12 cellular contexts compared by ENCODE assay signal in the genomic region with DNA sequence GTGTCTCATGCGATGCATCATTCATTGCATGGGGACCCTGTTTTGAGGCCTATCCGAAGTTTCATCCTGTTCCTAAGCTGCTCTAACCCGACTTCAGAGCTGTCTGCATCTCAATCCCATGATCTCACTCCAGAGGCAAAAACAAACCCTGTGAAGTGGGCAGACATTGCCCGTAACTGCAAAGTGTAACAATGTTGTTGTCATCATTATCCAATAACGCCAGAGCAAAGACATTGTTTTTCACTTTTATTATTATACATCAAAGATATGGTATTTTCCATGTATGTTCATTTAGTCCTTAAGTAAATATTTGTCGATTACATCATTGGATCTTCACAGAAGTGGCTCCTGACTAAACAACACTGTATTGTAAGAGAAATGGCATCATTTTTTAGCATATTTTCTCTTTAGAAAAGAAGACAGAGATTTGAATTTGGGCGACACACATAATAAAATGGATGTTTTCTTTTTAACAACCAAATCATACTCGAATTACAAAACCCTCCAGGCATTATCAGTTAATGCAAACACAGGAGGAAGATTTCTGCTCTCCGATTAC.
DNase-seq lines count a peak whose midpoint lies in the region; ATAC-seq and TF ChIP-seq lines count a peak whose summit lies in the region.
"Had no signal": no experiment of that assay in that cellular context is flagged by ENCODE, and none has a peak within 500 bp of the region (broad histone marks: within the 10 kb centered on the region; RNA-seq: fewer than 3 reads in every experiment).

No MANE protein-coding gene starts in this region.

- H3K79me1 ChIP-seq in IMR-90 (ENCODE audit: low read depth in 1 of 2, low read length in 2 of 2), result 0 out of 4 replicates have a peak, but pooled peaks cover 0 to 4% of the 10 kb centered on the region in 2 experiments

- H4K8ac ChIP-seq in IMR-90 (ENCODE audit: low read depth in 2 of 2, low read length in 2 of 2), result peak overlapping the region; percentile 11 to 88; a peak in 3 of 4 replicates

- peak overlapping the region; percentile 88 for H3K4ac ChIP-seq in IMR-90 (ENCODE audit: low read depth, low read length)

- H3K27ac Mint-ChIP-seq in mesothelial cell of epicardium, result peak overlapping the region; percentile 92
- H3K27ac Mint-ChIP-seq: CD14-positive monocyte had no signal

- no peaks in the 10 kb centered on the region for H3K9me3 ChIP-seq in IMR-90 (ENCODE audit: control insufficient read depth, insufficient read depth, low read length)
- H3K9me3 ChIP-seq: ovary, testis had no signal

- BruUV-seq in IMR-90 (replicated peaks; lab: Mats Ljungman, UMichigan), result no TSS peak

- H3K27me3 Mint-ChIP-seq in mesothelial cell of epicardium (ENCODE audit: low read depth), result no peaks in the 10 kb centered on the region

- peak overlapping the region; percentile 62 for H3K27ac ChIP-seq in ACC112 (ENCODE audit: low read depth, low read length)
- H3K27ac ChIP-seq in IMR-90 (ENCODE audit: insufficient read depth, low read length), result peak overlapping the region; percentile 80
- H3K27ac ChIP-seq: ovary had no signal

- H2AK5ac ChIP-seq in IMR-90 (ENCODE audit: low read depth, low read length), result peak overlapping the region; percentile 96

- peak overlapping the region; percentile 87; the same call in 2 of the 3 replicates for H2BK15ac ChIP-seq in IMR-90 (ENCODE audit: low read depth, low read length)

- 0 out of 2 replicates have a peak overlapping the region, but pooled peaks have one; percentile 4 for H3K9ac ChIP-seq in IMR-90 (ENCODE audit: low read depth, low read length)

- H4K91ac ChIP-seq in IMR-90 (ENCODE audit: insufficient read depth, low read depth, low read length), result peak overlapping the region; percentile 86

- no peaks in the 10 kb centered on the region for H3K36me3 Mint-ChIP-seq in mesothelial cell of epicardium
- H3K36me3 Mint-ChIP-seq: CD14-positive monocyte had no signal

- in situ Hi-C loops in IMR-90 (cut with MboI; ENCODE audit: low sequenced_read_pairs), result no loop called here

- peak; percentile 27 for ATAC-seq in IMR-90 (ENCODE audit: low read depth)
- no peak for ATAC-seq in HG03280 (IDR thresholded peaks at IDR 0.05; ENCODE audit: unreplicated experiment)
- ATAC-seq in HG03175 (IDR thresholded peaks at IDR 0.05; ENCODE audit: unreplicated experiment), result no peak

- H3K4me1 Mint-ChIP-seq in mesothelial cell of epicardium, result peaks cover 21% of the 10 kb centered on the region
- H3K4me1 Mint-ChIP-seq: CD14-positive monocyte had no signal

- peak overlapping the region; percentile 76 for H2AFZ ChIP-seq in ACC112 (ENCODE audit: low read length, unreplicated experiment)
- H2AFZ ChIP-seq in IMR-90 (replicated peaks; ENCODE audit: low read length, poor library complexity), result peak overlapping the region; percentile 90

- CTCF ChIA-PET in IMR-90 (lab: Yijun Ruan, JAX), result no interaction called here

- H2BK5ac ChIP-seq in IMR-90 (ENCODE audit: low read depth, low read length, poor library complexity, severe bottlenecking), result peak overlapping the region; percentile 72

- peak overlapping the region; percentile 47 for H4K5ac ChIP-seq in IMR-90 (ENCODE audit: low read depth, low read length)

- no peaks in the 10 kb centered on the region for H3K9me3 Mint-ChIP-seq in mesothelial cell of epicardium
- H3K9me3 Mint-ChIP-seq: CD14-positive monocyte had no signal

- H3K36me3 ChIP-seq in ACC112 (ENCODE audit: insufficient read depth, low read length), result no peaks in the 10 kb centered on the region
- no peaks in the 10 kb centered on the region for H3K36me3 ChIP-seq in IMR-90 (ENCODE audit: control insufficient read depth, insufficient read depth, low read length)
- H3K36me3 ChIP-seq: ovary had no signal

- H2AK9ac ChIP-seq in IMR-90 (replicated peaks; ENCODE audit: low read depth, low read length, poor library complexity), result no peak overlapping the region

- H3K79me2 ChIP-seq in ACC112 (ENCODE audit: control insufficient read depth, insufficient read depth, low read length, unreplicated experiment), result no peaks in the 10 kb centered on the region

- TF ChIP-seq RAD21 in IMR-90 (IDR thresholded peaks at IDR 0.05; ENCODE audit: low read length), result no peak

- WGBS in IMR-90 (ENCODE audit: extremely low coverage in 2 of 2, insufficient read length in 1 of 2), 2 experiments, result 27% methylated on average over 2 of the region's 9 CpGs; no CpG with 5 or more reads in 1 of the 2 experiments

- no peak for TF ChIP-seq POLR2A in IMR-90 (IDR thresholded peaks at IDR 0.05; ENCODE audit: low read depth, low read length)

- H3K4me1 ChIP-seq in ACC112 (ENCODE audit: control insufficient read depth, insufficient read depth, low read length, unreplicated experiment) (peaks cover 25% of the 10 kb centered on the region), IMR-90 (ENCODE audit: control insufficient read depth, insufficient read depth, low read length) (peaks cover 22% of the 10 kb centered on the region)
- H3K4me1 ChIP-seq: testis had no signal

- no peak for TF ChIP-seq CTCF in IMR-90 (conservative IDR thresholded peaks at IDR 0.05; ENCODE audit: low read depth, low read length)
- no peak for TF ChIP-seq CTCF in cardiac fibroblast (IDR thresholded peaks at IDR 0.05; ENCODE audit: low read depth, low read length)
- no peak for TF ChIP-seq CTCF in mesothelial cell of epicardium (IDR thresholded peaks at IDR 0.05; ENCODE audit: unreplicated experiment)

- peak overlapping the region; percentile 38 for H3K4me2 ChIP-seq in IMR-90 (ENCODE audit: low read depth, low read length)

- H3K4me3 ChIP-seq in ACC112 (ENCODE audit: low read depth, low read length) (peak overlapping the region; percentile 44; the same call in 1 of the 2 replicates), IMR-90 (ENCODE audit: insufficient read depth, low read depth, low read length) (no peak overlapping the region), cardiac fibroblast (replicated peaks in 1 of 2; ENCODE audit: low read depth in 2 of 2, low read length in 2 of 2) (no peak overlapping the region)
- H3K4me3 ChIP-seq: ovary, testis had no signal

- intact Hi-C loops in IMR-90 (cut with micrococcal nuclease), result loop anchor here (2.0 to 5.0 kb wide), 3 partner anchors 70 to 239 kb away; no protein-coding TSS in a partner anchor

- H3K9me1 ChIP-seq in IMR-90 (ENCODE audit: insufficient read depth, low read length), result peaks cover 21% of the 10 kb centered on the region

- DNase-seq in IMR-90 (no peak), cardiac fibroblast (ENCODE audit: low read depth in 2 of 2) (peak; percentile 15 to 40), mesothelial cell of epicardium (ENCODE audit: low spot score in 2 of 2, unreplicated experiment in 2 of 2) (no peak), hepatic stellate cell (ENCODE audit: low spot score) (no peak), ureter (ENCODE audit: low spot score) (no peak)
- DNase-seq: NCI-H2081 treated with DMSO at 0.1 percent for 48 hours, ovary, testis had no signal

- dilution Hi-C loops in IMR-90 (cut with HindIII; ENCODE audit: low sequenced_read_pairs, unreplicated experiment), result no loop called here

- peak overlapping the region; percentile 48; the same call in 1 of the 2 replicates for H3K56ac ChIP-seq in IMR-90 (ENCODE audit: extremely low read depth, insufficient read depth, low read length)

- POLR2A ChIA-PET in IMR-90 (lab: Charles Lee; ENCODE audit: unreplicated experiment), result no interaction called here

- peak overlapping the region; percentile 69 for H3K18ac ChIP-seq in IMR-90 (ENCODE audit: low read depth, low read length)

- H3K27me3 ChIP-seq in ACC112 (ENCODE audit: insufficient read depth, low read length) (no peaks in the 10 kb centered on the region), IMR-90 (ENCODE audit: control insufficient read depth, insufficient read depth, low read length) (no peaks in the 10 kb centered on the region)
- H3K27me3 ChIP-seq: ovary, testis had no signal

- peak overlapping the region; percentile 50; the same call in 1 of the 2 replicates for H3K23ac ChIP-seq in IMR-90 (ENCODE audit: low read depth, low read length)

- H2BK20ac ChIP-seq in IMR-90 (ENCODE audit: low read depth, low read length), result peak overlapping the region; percentile 94

- no peak overlapping the region for H3K4me3 Mint-ChIP-seq in mesothelial cell of epicardium
- H3K4me3 Mint-ChIP-seq: CD14-positive monocyte had no signal

- H4K20me1 ChIP-seq in IMR-90 (ENCODE audit: insufficient read depth, low read length), result no peaks in the 10 kb centered on the region

- H2BK120ac ChIP-seq in IMR-90 (ENCODE audit: low read depth, low read length), result peak overlapping the region; percentile 92

- H3K14ac ChIP-seq in IMR-90 (replicated peaks; ENCODE audit: low read depth, low read length), result peak overlapping the region; percentile 41; the same call in 1 of the 2 replicates

TF ChIP-seq in IMR-90, 13 proteins besides CTCF, POLR2A, EP300 and RAD21:
- TF ChIP-seq CEBPB (IDR thresholded peaks at IDR 0.05; ENCODE audit: low read depth, low read length) (0 out of 2 replicates have a peak, but pooled peaks have one; percentile 9), CHD1 (IDR thresholded peaks at IDR 0.05; ENCODE audit: low read depth, low read length) (no peak), SMC3 (IDR thresholded peaks at IDR 0.05; ENCODE audit: low read depth, low read length) (no peak), NFE2L2 (IDR thresholded peaks at IDR 0.05; ENCODE audit: low read depth, low read length) (no peak), RFX5 (IDR thresholded peaks at IDR 0.05; ENCODE audit: low read depth, low read length) (no peak)

Comparison
In these comparisons a context has a peak if more than half of its experiments do, and no peak if none do; other contexts are left out.
1. DNase-seq: peak in cardiac fibroblast (2 of 2); none in IMR-90 (single experiment), mesothelial cell of epicardium (0 of 2), hepatic stellate cell (single experiment) and ureter (single experiment).